Comparison of ENCODE assay signal across 6 cellular contexts in the genomic region with DNA sequence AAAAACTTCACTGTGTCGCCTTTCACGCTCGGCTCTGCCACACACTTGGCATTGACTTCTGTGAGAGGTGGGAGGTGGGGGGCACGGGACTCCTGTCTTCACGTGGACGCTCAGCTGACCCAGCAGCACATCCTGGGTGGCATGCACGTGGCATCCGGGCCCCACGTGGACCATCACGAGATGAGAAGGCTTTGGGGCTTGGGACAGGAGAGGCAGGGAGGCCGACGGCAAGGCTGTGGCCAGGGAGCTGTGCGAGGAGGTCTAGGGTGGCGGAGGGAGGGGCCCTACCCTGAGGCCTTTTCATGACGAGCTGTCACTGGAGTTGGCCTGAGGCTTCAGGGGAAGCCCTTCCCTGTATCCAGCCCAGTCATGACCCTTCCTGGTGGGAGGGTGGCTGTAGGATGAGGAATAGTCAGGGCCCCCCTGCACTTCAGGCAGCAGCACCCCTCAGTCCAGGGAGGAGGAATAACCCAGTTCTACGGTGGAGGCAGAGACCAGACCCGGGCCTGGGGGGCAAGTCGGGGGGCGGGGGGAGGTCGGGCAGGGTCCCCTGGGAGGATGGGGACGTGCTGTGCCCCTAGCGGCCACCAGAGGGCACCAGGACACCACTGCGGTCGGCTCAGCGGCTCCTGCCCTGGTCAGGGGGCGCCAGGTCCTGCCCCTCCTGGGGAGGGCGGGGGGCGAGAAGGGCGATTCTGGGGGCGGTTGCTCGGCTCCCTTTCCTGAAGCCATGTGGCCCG. TPM values are rescaled to one million over a fixed set of nuclear protein-coding genes. Genes with fewer than 3 reads are reported as not detected.
A peak's percentile ranks its signal among the peaks of the same experiment; 100 is the strongest.
DNase-seq lines count a peak whose midpoint lies in the region; ATAC-seq, FAIRE-seq and TF ChIP-seq lines count a peak whose summit lies in the region.

No MANE protein-coding gene starts in this region.

- peak; percentile 87 for TF ChIP-seq CTCF in HepG2 (CRISPR knock-in tag; IDR thresholded peaks at IDR 0.05)

- FAIRE-seq in HepG2 (lab: Jason Lieb, UNC) = no peak

- H3K4me1 ChIP-seq in HepG2 (ENCODE audit: insufficient read depth, low read length) = peaks cover 45% of the 10 kb centered on the region
- H3K4me1 ChIP-seq in aorta (ENCODE audit: control insufficient read depth in 1 of 2, insufficient read depth in 2 of 2, low read length in 2 of 2) = no peaks in the 10 kb centered on the region

- no peak overlapping the region for H3K27ac ChIP-seq in HepG2 (ENCODE audit: extremely low read length, insufficient read depth, low read length)
- H3K27ac ChIP-seq in aorta (ENCODE audit: low read depth in 1 of 2, low read length in 2 of 2) = no peak overlapping the region

- intact Hi-C loops in HepG2 (cut with micrococcal nuclease; ENCODE audit: unreplicated experiment) = no loop called here
- intact Hi-C loops in aorta (cut with DNase I) = loop anchor here (2.0 to 10.0 kb wide), 3 partner anchors 79 to 311 kb away; no protein-coding TSS in a partner anchor

- DNase-seq in NCI-H748 (lab: John Stamatoyannopoulos, UW; ENCODE audit: unreplicated experiment) (peak; percentile 13), NCI-H748 treated with DMSO at 0.1 percent for 48 hours (lab: John Stamatoyannopoulos, UW) (no peak), HepG2 (ENCODE audit: low spot score) (no peak), aorta (peak in 1 of 2 donors; percentile 58)
- DNase-seq in activated effector memory CD4-positive, alpha-beta T cell treated with Interleukin-2 at 50 U/mL for 16 hours = peak; percentile 36

- POLR2A ChIA-PET in HepG2 (lab: Yijun Ruan, JAX) = interaction anchor here (0.8 to 1.3 kb wide), 3 partner anchors 17 to 141 kb away, joined by 3 read pairs; a partner anchor contains a TSS

- CTCF ChIA-PET in HepG2 (lab: Yijun Ruan, JAX; ENCODE audit: low intra/inter-chr PET ratio, low total read pairs) = interaction anchor here (1.6 to 2.4 kb wide), 2 partner anchors 17 to 80 kb away, joined by 5 to 8 read pairs; no protein-coding TSS in a partner anchor

- TF ChIP-seq EP300 in HepG2 (IDR thresholded peaks at IDR 0.05; ENCODE audit: low read depth in 2 of 2, low read length in 2 of 2) = no peak
- no peak for TF ChIP-seq EP300 in HepG2 (CRISPR knock-in tag; IDR thresholded peaks at IDR 0.05; ENCODE audit: borderline replicate concordance)

- H3K4me3 ChIP-seq in HepG2 (replicated peaks in 1 of 3; ENCODE audit: insufficient read depth in 1 of 3, low read depth in 2 of 3, low read length in 3 of 3) (peak overlapping the region in 1 of 3 experiments; percentile 37; a peak in 1 of 6 replicates), aorta (ENCODE audit: low read length in 2 of 2) (no peak overlapping the region)

- H3K4me2 ChIP-seq in HepG2 (ENCODE audit: low read depth, low read length) = peak overlapping the region; percentile 45; the same call in 1 of the 2 replicates

- TF ChIP-seq RAD21 in HepG2 (CRISPR knock-in tag; IDR thresholded peaks at IDR 0.05) = peak; percentile 74

- H3K27me3 ChIP-seq in HepG2 (ENCODE audit: control insufficient read depth in 1 of 2, insufficient read depth in 2 of 2, low read length in 2 of 2) (peaks cover 22 to 61% of the 10 kb centered on the region in 2 experiments), aorta (ENCODE audit: control insufficient read depth in 1 of 2, insufficient read depth in 2 of 2, low read length in 1 of 2) (no peaks in the 10 kb centered on the region)

- no peaks in the 10 kb centered on the region for H3K36me3 ChIP-seq in HepG2 (replicated peaks in 1 of 2; ENCODE audit: control insufficient read depth in 1 of 2, insufficient read depth in 2 of 2, low read length in 2 of 2)
- no peaks in the 10 kb centered on the region for H3K36me3 ChIP-seq in aorta (ENCODE audit: control insufficient read depth in 1 of 2, insufficient read depth in 2 of 2, low read length in 1 of 2)

- no peaks in the 10 kb centered on the region for H4K20me1 ChIP-seq in HepG2 (ENCODE audit: insufficient read depth, low read length)

- H3K9ac ChIP-seq in HepG2 (ENCODE audit: insufficient read depth, low read depth, low read length) = no peak overlapping the region

- in situ Hi-C loops in HepG2 (cut with HindIII; ENCODE audit: extremely low pct_ligation_motif_present, low pct_unique_long_range_greater_than_20kb) = no loop called here

- 23% methylated on average over 13 of the region's 32 CpGs for WGBS in HepG2 (ENCODE audit: low lambda C conversion rate)
- 31 to 32% methylated on average over 29 to 32 of the region's 32 CpGs for WGBS in aorta, 2 donors

- TF ChIP-seq POLR2A in HepG2 (IDR thresholded peaks at IDR 0.05; ENCODE audit: insufficient read depth in 1 of 2, low read depth in 2 of 2, low read length in 2 of 2) = no peak

- ATAC-seq in HepG2 (peak; percentile 28; the same call in 2 of the 3 replicates), aorta (ENCODE audit: low FRiP score) (peak; percentile 80), HG03378 (IDR thresholded peaks at IDR 0.05; ENCODE audit: unreplicated experiment) (no peak)

- H2AFZ ChIP-seq in HepG2 (ENCODE audit: low read length) = no peak overlapping the region

- H3K9me3 ChIP-seq in HepG2 (ENCODE audit: low read length) (no peaks in the 10 kb centered on the region), aorta (ENCODE audit: control insufficient read depth, low read length) (no peaks in the 10 kb centered on the region)

- BruUV-seq in HepG2 (replicated peaks; lab: Mats Ljungman, UMichigan) = no TSS peak

- no peaks in the 10 kb centered on the region for H3K79me2 ChIP-seq in HepG2 (ENCODE audit: insufficient read depth, low read length)

RNA-seq across cellular contexts. Expression of a gene that starts 2.0 kb away (rescaled TPM):
- total RNA-seq in HepG2 (2016; rRNA removed; fragmentation: Illumina TruSeq; extraction: Trizol) = 0.04 TPM in 1 of 2 replicates, not detected in the other
- total RNA-seq in HepG2 (2016; cell fraction: cytosol; rRNA removed; fragmentation: Illumina TruSeq; extraction: Trizol; ENCODE audit: low read depth) = not detected in 2 replicates
- total RNA-seq in HepG2 (2016; cell fraction: insoluble cytoplasmic fraction; rRNA removed; fragmentation: Illumina TruSeq; extraction: Trizol) = not detected in 2 replicates
- not detected in 2 replicates for total RNA-seq in HepG2 (2016; cell fraction: membrane; rRNA removed; fragmentation: Illumina TruSeq; extraction: Trizol)
- total RNA-seq in HepG2 (2016; cell fraction: nucleus; rRNA removed; fragmentation: Illumina TruSeq; extraction: Trizol) = not detected in 2 replicates
- 0.29 and 0.38 TPM in 2 replicates for polyA plus RNA-seq in HepG2 (2011; rRNA removed)
- polyA plus RNA-seq in HepG2 (2011; cell fraction: cytosol; rRNA removed) = 0.17 and 0.32 TPM in 2 replicates
- polyA plus RNA-seq in HepG2 (2011; cell fraction: nucleus; rRNA removed) = 2.3 and 2.6 TPM in 2 replicates
- 0.44 TPM in 2 replicates for polyA plus RNA-seq in HepG2 (2012)
- polyA plus RNA-seq in HepG2 (2016; cell fraction: cytosol; fragmentation: Illumina TruSeq; extraction: Trizol; ENCODE audit: low read depth) = not detected in 2 replicates
- polyA plus RNA-seq in HepG2 (2016; cell fraction: insoluble cytoplasmic fraction; fragmentation: Illumina TruSeq; extraction: Trizol; ENCODE audit: low read depth) = not detected in 2 replicates
- not detected in 2 replicates for polyA plus RNA-seq in HepG2 (2016; cell fraction: membrane; fragmentation: Illumina TruSeq; extraction: Trizol; ENCODE audit: low read depth)
- not detected in 2 replicates for polyA plus RNA-seq in HepG2 (2016; cell fraction: nucleus; fragmentation: Illumina TruSeq; extraction: Trizol; ENCODE audit: insufficient read depth, low read depth)
- polyA minus RNA-seq in HepG2 (2011; rRNA and poly(A)+ RNA removed; ENCODE audit: low replicate concordance) = 0.09 and 2.7 TPM in 2 replicates
- 0.44 and 0.59 TPM in 2 replicates for polyA minus RNA-seq in HepG2 (2011; cell fraction: cytosol; rRNA and poly(A)+ RNA removed)
- polyA minus RNA-seq in HepG2 (2011; cell fraction: nucleus; rRNA and poly(A)+ RNA removed) = 0.99 and 1.2 TPM in 2 replicates
- total RNA-seq in aorta = under 1 TPM; 0.42 to 0.49 TPM
- polyA plus RNA-seq in aorta = 1 to 10 TPM in 1 of 2 donors, under 1 TPM in 1; 0.50 to 1.5 TPM

RNA-seq across cellular contexts. Expression of a gene that starts 16.0 kb away (rescaled TPM):
- total RNA-seq in HepG2 (2016; rRNA removed; fragmentation: Illumina TruSeq; extraction: Trizol) (4.4 and 8.8 TPM in 2 replicates), aorta (10 to 100 TPM; 31.3 to 47.5 TPM)
- total RNA-seq in HepG2 (2016; cell fraction: cytosol; rRNA removed; fragmentation: Illumina TruSeq; extraction: Trizol; ENCODE audit: low read depth) = 16.5 and 25.5 TPM in 2 replicates
- 3.4 and 7.9 TPM in 2 replicates for total RNA-seq in HepG2 (2016; cell fraction: insoluble cytoplasmic fraction; rRNA removed; fragmentation: Illumina TruSeq; extraction: Trizol)
- 13.5 and 18.3 TPM in 2 replicates for total RNA-seq in HepG2 (2016; cell fraction: membrane; rRNA removed; fragmentation: Illumina TruSeq; extraction: Trizol)
- total RNA-seq in HepG2 (2016; cell fraction: nucleus; rRNA removed; fragmentation: Illumina TruSeq; extraction: Trizol) = 6.5 and 8.0 TPM in 2 replicates
- polyA plus RNA-seq in HepG2 (2011; rRNA removed) (10.6 and 17.6 TPM in 2 replicates), aorta (10 to 100 TPM in 1 of 2 donors, 1 to 10 TPM in 1; 3.6 to 82.3 TPM)
- polyA plus RNA-seq in HepG2 (2011; cell fraction: cytosol; rRNA removed) = 11.6 and 28.6 TPM in 2 replicates
- polyA plus RNA-seq in HepG2 (2011; cell fraction: nucleus; rRNA removed) = 190 and 210 TPM in 2 replicates
- 4.3 and 7.0 TPM in 2 replicates for polyA plus RNA-seq in HepG2 (2012)
- polyA plus RNA-seq in HepG2 (2016; cell fraction: cytosol; fragmentation: Illumina TruSeq; extraction: Trizol; ENCODE audit: low read depth) = 17.0 and 22.1 TPM in 2 replicates
- polyA plus RNA-seq in HepG2 (2016; cell fraction: insoluble cytoplasmic fraction; fragmentation: Illumina TruSeq; extraction: Trizol; ENCODE audit: low read depth) = 4.5 and 6.0 TPM in 2 replicates
- 10.6 and 11.4 TPM in 2 replicates for polyA plus RNA-seq in HepG2 (2016; cell fraction: membrane; fragmentation: Illumina TruSeq; extraction: Trizol; ENCODE audit: low read depth)
- polyA plus RNA-seq in HepG2 (2016; cell fraction: nucleus; fragmentation: Illumina TruSeq; extraction: Trizol; ENCODE audit: insufficient read depth, low read depth) = 16.1 and 18.4 TPM in 2 replicates
- polyA minus RNA-seq in HepG2 (2011; rRNA and poly(A)+ RNA removed; ENCODE audit: low replicate concordance) = 2.2 and 6.1 TPM in 2 replicates
- polyA minus RNA-seq in HepG2 (2011; cell fraction: cytosol; rRNA and poly(A)+ RNA removed) = 6.4 and 8.5 TPM in 2 replicates
- 4.6 and 8.9 TPM in 2 replicates for polyA minus RNA-seq in HepG2 (2011; cell fraction: nucleus; rRNA and poly(A)+ RNA removed)

RNA-seq across cellular contexts. Expression of a gene that starts 17.6 kb away (rescaled TPM):
- total RNA-seq in HepG2 (2016; rRNA removed; fragmentation: Illumina TruSeq; extraction: Trizol) (0.21 and 0.42 TPM in 2 replicates), aorta (1 to 10 TPM in 1 of 2 donors, under 1 TPM in 1; 0.52 to 1.2 TPM)
- not detected in 2 replicates for total RNA-seq in HepG2 (2016; cell fraction: cytosol; rRNA removed; fragmentation: Illumina TruSeq; extraction: Trizol; ENCODE audit: low read depth)
- 0.31 and 0.48 TPM in 2 replicates for total RNA-seq in HepG2 (2016; cell fraction: insoluble cytoplasmic fraction; rRNA removed; fragmentation: Illumina TruSeq; extraction: Trizol)
- total RNA-seq in HepG2 (2016; cell fraction: membrane; rRNA removed; fragmentation: Illumina TruSeq; extraction: Trizol) = 0.15 and 0.17 TPM in 2 replicates
- 0.59 and 0.63 TPM in 2 replicates for total RNA-seq in HepG2 (2016; cell fraction: nucleus; rRNA removed; fragmentation: Illumina TruSeq; extraction: Trizol)
- polyA plus RNA-seq in HepG2 (2011; rRNA removed) (0.58 and 0.59 TPM in 2 replicates), aorta (under 1 TPM; 0.13 to 0.61 TPM)
- 0.13 and 0.23 TPM in 2 replicates for polyA plus RNA-seq in HepG2 (2011; cell fraction: cytosol; rRNA removed)
- 13.2 and 15.5 TPM in 2 replicates for polyA plus RNA-seq in HepG2 (2011; cell fraction: nucleus; rRNA removed)
- 0.51 and 0.55 TPM in 2 replicates for polyA plus RNA-seq in HepG2 (2012)
- polyA plus RNA-seq in HepG2 (2016; cell fraction: cytosol; fragmentation: Illumina TruSeq; extraction: Trizol; ENCODE audit: low read depth) = 0.05 and 0.09 TPM in 2 replicates
- polyA plus RNA-seq in HepG2 (2016; cell fraction: insoluble cytoplasmic fraction; fragmentation: Illumina TruSeq; extraction: Trizol; ENCODE audit: low read depth) = 0.29 and 0.48 TPM in 2 replicates
- polyA plus RNA-seq in HepG2 (2016; cell fraction: membrane; fragmentation: Illumina TruSeq; extraction: Trizol; ENCODE audit: low read depth) = 0.13 and 0.29 TPM in 2 replicates
- 2.6 and 2.7 TPM in 2 replicates for polyA plus RNA-seq in HepG2 (2016; cell fraction: nucleus; fragmentation: Illumina TruSeq; extraction: Trizol; ENCODE audit: insufficient read depth, low read depth)
- 0.26 and 0.54 TPM in 2 replicates for polyA minus RNA-seq in HepG2 (2011; rRNA and poly(A)+ RNA removed; ENCODE audit: low replicate concordance)
- polyA minus RNA-seq in HepG2 (2011; cell fraction: cytosol; rRNA and poly(A)+ RNA removed) = 0.53 TPM in 1 of 2 replicates, not detected in the other
- 1.8 and 1.9 TPM in 2 replicates for polyA minus RNA-seq in HepG2 (2011; cell fraction: nucleus; rRNA and poly(A)+ RNA removed)

RNA-seq across cellular contexts. Expression of a gene that starts 23.5 kb away (rescaled TPM):
- 2.8 and 9.3 TPM in 2 replicates for total RNA-seq in HepG2 (2016; rRNA removed; fragmentation: Illumina TruSeq; extraction: Trizol)
- total RNA-seq in HepG2 (2016; cell fraction: cytosol; rRNA removed; fragmentation: Illumina TruSeq; extraction: Trizol; ENCODE audit: low read depth) = 4.5 and 5.0 TPM in 2 replicates
- 2.4 and 10.3 TPM in 2 replicates for total RNA-seq in HepG2 (2016; cell fraction: insoluble cytoplasmic fraction; rRNA removed; fragmentation: Illumina TruSeq; extraction: Trizol)
- 2.6 and 2.8 TPM in 2 replicates for total RNA-seq in HepG2 (2016; cell fraction: membrane; rRNA removed; fragmentation: Illumina TruSeq; extraction: Trizol)
- 14.8 and 15.9 TPM in 2 replicates for total RNA-seq in HepG2 (2016; cell fraction: nucleus; rRNA removed; fragmentation: Illumina TruSeq; extraction: Trizol)
- polyA plus RNA-seq in HepG2 (2011; rRNA removed) = 24.7 and 31.4 TPM in 2 replicates
- 6.8 and 12.3 TPM in 2 replicates for polyA plus RNA-seq in HepG2 (2011; cell fraction: cytosol; rRNA removed)
- 590 and 778 TPM in 2 replicates for polyA plus RNA-seq in HepG2 (2011; cell fraction: nucleus; rRNA removed)
- polyA plus RNA-seq in HepG2 (2012) = 11.7 and 19.1 TPM in 2 replicates
- 1.1 and 1.3 TPM in 2 replicates for polyA plus RNA-seq in HepG2 (2016; cell fraction: cytosol; fragmentation: Illumina TruSeq; extraction: Trizol; ENCODE audit: low read depth)
- polyA plus RNA-seq in HepG2 (2016; cell fraction: insoluble cytoplasmic fraction; fragmentation: Illumina TruSeq; extraction: Trizol; ENCODE audit: low read depth) = 3.4 and 3.7 TPM in 2 replicates
- polyA plus RNA-seq in HepG2 (2016; cell fraction: membrane; fragmentation: Illumina TruSeq; extraction: Trizol; ENCODE audit: low read depth) = 1.9 and 2.4 TPM in 2 replicates
- polyA plus RNA-seq in HepG2 (2016; cell fraction: nucleus; fragmentation: Illumina TruSeq; extraction: Trizol; ENCODE audit: insufficient read depth, low read depth) = 71.9 and 74.8 TPM in 2 replicates
- 4.3 and 19.5 TPM in 2 replicates for polyA minus RNA-seq in HepG2 (2011; rRNA and poly(A)+ RNA removed; ENCODE audit: low replicate concordance)
- polyA minus RNA-seq in HepG2 (2011; cell fraction: cytosol; rRNA and poly(A)+ RNA removed) = 4.6 and 4.9 TPM in 2 replicates
- polyA minus RNA-seq in HepG2 (2011; cell fraction: nucleus; rRNA and poly(A)+ RNA removed) = 24.9 and 31.0 TPM in 2 replicates
- 10 to 100 TPM; 10.0 to 19.9 TPM for total RNA-seq in aorta
- 10 to 100 TPM in 1 of 2 donors, 1 to 10 TPM in 1; 2.8 to 40.5 TPM for polyA plus RNA-seq in aorta

RNA-seq across cellular contexts. Expression of a gene that starts 24.9 kb away (rescaled TPM):
- total RNA-seq in HepG2 (2016; rRNA removed; fragmentation: Illumina TruSeq; extraction: Trizol) (91.6 and 103 TPM in 2 replicates), aorta (10 to 100 TPM; 35.8 to 41.4 TPM)
- total RNA-seq in HepG2 (2016; cell fraction: cytosol; rRNA removed; fragmentation: Illumina TruSeq; extraction: Trizol; ENCODE audit: low read depth) = 14.1 and 16.1 TPM in 2 replicates
- 81.2 and 109 TPM in 2 replicates for total RNA-seq in HepG2 (2016; cell fraction: insoluble cytoplasmic fraction; rRNA removed; fragmentation: Illumina TruSeq; extraction: Trizol)
- total RNA-seq in HepG2 (2016; cell fraction: membrane; rRNA removed; fragmentation: Illumina TruSeq; extraction: Trizol) = 22.9 and 27.1 TPM in 2 replicates
- 53.2 and 63.8 TPM in 2 replicates for total RNA-seq in HepG2 (2016; cell fraction: nucleus; rRNA removed; fragmentation: Illumina TruSeq; extraction: Trizol)
- polyA plus RNA-seq in HepG2 (2011; rRNA removed) (32.0 and 40.5 TPM in 2 replicates), aorta (10 to 100 TPM; 17.3 to 55.5 TPM)
- polyA plus RNA-seq in HepG2 (2011; cell fraction: cytosol; rRNA removed) = 33.6 and 44.6 TPM in 2 replicates
- polyA plus RNA-seq in HepG2 (2011; cell fraction: nucleus; rRNA removed) = 85.2 and 96.0 TPM in 2 replicates
- polyA plus RNA-seq in HepG2 (2012) = 41.8 and 44.3 TPM in 2 replicates
- 5.1 and 6.4 TPM in 2 replicates for polyA plus RNA-seq in HepG2 (2016; cell fraction: cytosol; fragmentation: Illumina TruSeq; extraction: Trizol; ENCODE audit: low read depth)
- polyA plus RNA-seq in HepG2 (2016; cell fraction: insoluble cytoplasmic fraction; fragmentation: Illumina TruSeq; extraction: Trizol; ENCODE audit: low read depth) = 69.1 and 81.1 TPM in 2 replicates
- 9.8 and 11.1 TPM in 2 replicates for polyA plus RNA-seq in HepG2 (2016; cell fraction: membrane; fragmentation: Illumina TruSeq; extraction: Trizol; ENCODE audit: low read depth)
- 108 and 110 TPM in 2 replicates for polyA plus RNA-seq in HepG2 (2016; cell fraction: nucleus; fragmentation: Illumina TruSeq; extraction: Trizol; ENCODE audit: insufficient read depth, low read depth)
- polyA minus RNA-seq in HepG2 (2011; rRNA and poly(A)+ RNA removed; ENCODE audit: low replicate concordance) = 118 and 166 TPM in 2 replicates
- polyA minus RNA-seq in HepG2 (2011; cell fraction: cytosol; rRNA and poly(A)+ RNA removed) = 43.1 and 44.0 TPM in 2 replicates
- polyA minus RNA-seq in HepG2 (2011; cell fraction: nucleus; rRNA and poly(A)+ RNA removed) = 18.8 and 20.1 TPM in 2 replicates

Comparison
In these comparisons a context has a peak if more than half of its experiments do, and no peak if none do; other contexts are left out.
1. DNase-seq: peak in NCI-H748 (single experiment) and activated effector memory CD4-positive, alpha-beta T cell treated with Interleukin-2 at 50 U/mL for 16 hours (single experiment); none in NCI-H748 treated with DMSO at 0.1 percent for 48 hours (single experiment) and HepG2 (single experiment).